16 cellular contexts compared by ENCODE assay signal in the genomic region with DNA sequence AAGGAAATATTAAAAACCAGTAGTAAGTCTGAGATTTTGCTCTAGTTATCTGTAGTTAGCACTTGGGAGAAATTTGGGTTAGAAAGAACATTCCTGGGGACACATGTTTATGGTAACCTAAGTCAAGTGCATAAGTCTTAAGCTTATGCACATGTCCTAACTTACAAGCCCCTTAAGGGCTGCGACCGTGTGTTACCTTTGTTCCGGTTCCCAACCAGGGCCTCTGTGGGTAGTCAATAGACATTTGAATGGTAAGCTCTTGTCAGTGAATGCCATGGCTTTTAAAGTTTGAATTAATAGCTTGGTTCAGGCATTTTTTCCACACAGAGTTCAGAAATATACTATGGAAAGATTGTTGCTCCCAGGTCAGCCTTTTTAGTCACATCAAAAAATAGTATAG.
DNase-seq lines count a peak whose midpoint lies in the region; ATAC-seq and TF ChIP-seq lines count a peak whose summit lies in the region.
"Had no signal": no experiment of that assay in that cellular context is flagged by ENCODE, and none has a peak within 500 bp of the region (broad histone marks: within the 10 kb centered on the region; RNA-seq: fewer than 3 reads in every experiment).

No MANE protein-coding gene starts in this region.

- H4K5ac ChIP-seq in H9 (ENCODE audit: insufficient read length, low read depth, low read length): no peak overlapping the region

- peaks cover 25% of the 10 kb centered on the region in 2 experiments for H3K4me1 Mint-ChIP-seq in H9
- H3K4me1 Mint-ChIP-seq in WTC11: peaks cover 30% of the 10 kb centered on the region
- no peaks in the 10 kb centered on the region for H3K4me1 Mint-ChIP-seq in activated CD8-positive, alpha-beta T cell treated with anti-CD3 and anti-CD28 coated beads for 36 hours (ENCODE audit: low read depth)
- H3K4me1 Mint-ChIP-seq: B cell had no signal

- intact Hi-C loops in activated CD8-positive, alpha-beta T cell treated with anti-CD3 and anti-CD28 coated beads for 36 hours (cut with micrococcal nuclease): no loop called here

- no peak overlapping the region for H2BK12ac ChIP-seq in H9 (ENCODE audit: insufficient read length, low read depth, low read length)

- no peak overlapping the region for H3T11ph ChIP-seq in H9 (ENCODE audit: low read length)

- ATAC-seq in WTC11 (peak; percentile 97), HG03565 (IDR thresholded peaks at IDR 0.05; ENCODE audit: unreplicated experiment) (no peak), HG03439 (IDR thresholded peaks at IDR 0.05; ENCODE audit: unreplicated experiment) (no peak)
- ATAC-seq in activated CD8-positive, alpha-beta T cell treated with anti-CD3 and anti-CD28 coated beads for 36 hours: no peak
- ATAC-seq: CD8-positive, alpha-beta T cell; HCT116 had no signal

- H3K9me3 Mint-ChIP-seq in H9 (peaks cover 27 to 29% of the 10 kb centered on the region in 2 experiments), WTC11 (peaks cover 50% of the 10 kb centered on the region)
- peaks cover 10% of the 10 kb centered on the region for H3K9me3 Mint-ChIP-seq in activated CD8-positive, alpha-beta T cell treated with anti-CD3 and anti-CD28 coated beads for 36 hours
- H3K9me3 Mint-ChIP-seq: HFFc6 had no signal

- H3K4me3 Mint-ChIP-seq in H9 (no peak overlapping the region), WTC11 (peak overlapping the region; percentile 42)
- H3K4me3 Mint-ChIP-seq in activated CD8-positive, alpha-beta T cell treated with anti-CD3 and anti-CD28 coated beads for 36 hours: no peak overlapping the region
- H3K4me3 Mint-ChIP-seq: B cell; CD8-positive, alpha-beta T cell; HFFc6 had no signal

- POLR2A ChIA-PET in WTC11 (lab: Charles Lee): no interaction called here
- POLR2A ChIA-PET in activated CD8-positive, alpha-beta T cell treated with anti-CD3 and anti-CD28 coated beads for 36 hours (lab: Charles Lee): no interaction called here

- TF ChIP-seq CTCF in H9 (conservative IDR thresholded peaks at IDR 0.05): no peak
- TF ChIP-seq CTCF in WTC11 (IDR thresholded peaks at IDR 0.05): no peak
- no peak for TF ChIP-seq CTCF in activated CD8-positive, alpha-beta T cell treated with anti-CD3 and anti-CD28 coated beads for 36 hours (IDR thresholded peaks at IDR 0.05)

- peaks cover 23 to 42% (median 36%) of the 10 kb centered on the region in 3 experiments for H3K36me3 Mint-ChIP-seq in H9 (ENCODE audit: insufficient read depth in 1 of 3, low read depth in 3 of 3)
- peaks cover 42% of the 10 kb centered on the region for H3K36me3 Mint-ChIP-seq in WTC11
- no peaks in the 10 kb centered on the region for H3K36me3 Mint-ChIP-seq in activated CD8-positive, alpha-beta T cell treated with anti-CD3 and anti-CD28 coated beads for 36 hours (ENCODE audit: low read depth)
- H3K36me3 Mint-ChIP-seq: CD8-positive, alpha-beta T cell had no signal

- H3K56ac ChIP-seq in H9 (ENCODE audit: insufficient read length, low read depth, low read length): no peak overlapping the region

- H3K27ac ChIP-seq in H9 (ENCODE audit: insufficient read length, low read depth, low read length): no peak overlapping the region
- H3K27ac ChIP-seq in iPS-18a (ENCODE audit: low read length): no peak overlapping the region
- H3K27ac ChIP-seq: BLaER1 treated with 17β-estradiol and CSF1 and Interleukin-3, amounts not matched to agents 10 nM and 100 nM had no signal

- no peak overlapping the region for H4K91ac ChIP-seq in H9 (ENCODE audit: insufficient read length, low read depth, low read length)

- H4K8ac ChIP-seq in H9 (replicated peaks; ENCODE audit: insufficient read length, low read depth, low read length): no peak overlapping the region

- no peak overlapping the region for H3K14ac ChIP-seq in H9 (ENCODE audit: insufficient read depth, low read length)

- no peak overlapping the region for H2AFZ ChIP-seq in H9 (ENCODE audit: low read length)

- H3K27me3 Mint-ChIP-seq in H9 (ENCODE audit: low read depth) (peaks cover 4% of the 10 kb centered on the region; the same call in 1 of the 2 replicates), WTC11 (ENCODE audit: low read depth) (peaks cover 16% of the 10 kb centered on the region)
- H3K27me3 Mint-ChIP-seq in activated CD8-positive, alpha-beta T cell treated with anti-CD3 and anti-CD28 coated beads for 36 hours: no peaks in the 10 kb centered on the region
- H3K27me3 Mint-ChIP-seq: B cell had no signal

- H2AK5ac ChIP-seq in H9 (ENCODE audit: insufficient read length, low read length): no peak overlapping the region

- H3K23me2 ChIP-seq in H9 (ENCODE audit: insufficient read length, low read depth, low read length, poor library complexity, severe bottlenecking): no peaks in the 10 kb centered on the region

- H4K20me1 ChIP-seq in H9 (ENCODE audit: control insufficient read depth, insufficient read depth, insufficient read length): no peaks in the 10 kb centered on the region
- H4K20me1 ChIP-seq: BLaER1 treated with 17β-estradiol and CSF1 and Interleukin-3, amounts not matched to agents 10 nM and 100 nM had no signal

- H3K4me2 ChIP-seq in H9 (ENCODE audit: insufficient read depth, insufficient read length, low read length): no peak overlapping the region
- H3K4me2 ChIP-seq: BLaER1 treated with 17β-estradiol and CSF1 and Interleukin-3, amounts not matched to agents 10 nM and 100 nM had no signal

- DNase-seq in H9 (no peak), WTC11 (ENCODE audit: low spot score) (no peak), AG08395 (ENCODE audit: low spot score) (no peak)
- DNase-seq in activated CD8-positive, alpha-beta T cell treated with anti-CD3 and anti-CD28 coated beads for 36 hours: no peak
- DNase-seq: 8988T; Calu3; CD8-positive, alpha-beta T cell; DMS79 treated with DMSO at 0.1 percent for 48 hours; GF-D8; HFFc6 had no signal

- no peak overlapping the region for H3K18ac ChIP-seq in H9 (ENCODE audit: insufficient read length, low read depth, low read length)

- H3K27me3 ChIP-seq in H9 (ENCODE audit: insufficient read depth, low read length) (no peaks in the 10 kb centered on the region), iPS-18a (ENCODE audit: control insufficient read depth, insufficient read depth, low read length) (no peaks in the 10 kb centered on the region)
- H3K27me3 ChIP-seq: BLaER1 treated with 17β-estradiol and CSF1 and Interleukin-3, amounts not matched to agents 10 nM and 100 nM had no signal

- no CpG with 5 or more reads among the region's 3 CpGs for WGBS in H9 (ENCODE audit: extremely low coverage, insufficient read length, low lambda C conversion rate)

- no peak overlapping the region for H2BK5ac ChIP-seq in H9 (ENCODE audit: insufficient read length, low read length)

- no peaks in the 10 kb centered on the region for H3K36me3 ChIP-seq in iPS-18a (ENCODE audit: control insufficient read depth, low read depth, low read length)
- H3K36me3 ChIP-seq: BLaER1 treated with 17β-estradiol and CSF1 and Interleukin-3, amounts not matched to agents 10 nM and 100 nM had no signal

- no peak overlapping the region for H2BK120ac ChIP-seq in H9 (ENCODE audit: low read depth, low read length, poor library complexity, severe bottlenecking)

- no peak overlapping the region for H3K23ac ChIP-seq in H9 (ENCODE audit: insufficient read length, low read depth, low read length)

- H3K27ac Mint-ChIP-seq in H9 (peak overlapping the region; percentile 24 to 78 (median 72); a peak in 5 of 7 replicates), WTC11 (peak overlapping the region; percentile 17)
- no peak overlapping the region for H3K27ac Mint-ChIP-seq in activated CD8-positive, alpha-beta T cell treated with anti-CD3 and anti-CD28 coated beads for 36 hours
- H3K27ac Mint-ChIP-seq: B cell; CD8-positive, alpha-beta T cell; HFFc6 had no signal

- peak overlapping the region; percentile 30 for H3K4me3 ChIP-seq in iPS-18a (ENCODE audit: low read length)
- H3K4me3 ChIP-seq: BLaER1 treated with 17β-estradiol and CSF1 and Interleukin-3, amounts not matched to agents 10 nM and 100 nM had no signal

- no peaks in the 10 kb centered on the region for H3K79me1 ChIP-seq in H9 (ENCODE audit: insufficient read depth, low read depth, low read length, poor library complexity, severe bottlenecking)

- no peak overlapping the region for H2BK15ac ChIP-seq in H9 (ENCODE audit: low read depth, low read length)

- H3K9me3 ChIP-seq in H9 (ENCODE audit: control insufficient read depth, low read depth, low read length) (peaks cover 17% of the 10 kb centered on the region), iPS-18a (ENCODE audit: control insufficient read depth, low read depth, low read length) (peaks cover 23% of the 10 kb centered on the region)

- H3K4me1 ChIP-seq in H9 (ENCODE audit: insufficient read depth, low read length) (peaks cover 7% of the 10 kb centered on the region; the same call in 1 of the 2 replicates), iPS-18a (ENCODE audit: control insufficient read depth, low read depth, low read length) (peaks cover 20% of the 10 kb centered on the region)
- H3K4me1 ChIP-seq: BLaER1 treated with 17β-estradiol and CSF1 and Interleukin-3, amounts not matched to agents 10 nM and 100 nM had no signal

- no peaks in the 10 kb centered on the region for H3K79me2 ChIP-seq in H9 (ENCODE audit: insufficient read depth, low read length)

- CTCF ChIA-PET in WTC11 (lab: Charles Lee): interaction anchor here (0.9 to 1.6 kb wide), 3 partner anchors 15 to 173 kb away, joined by 3 to 5 read pairs (median 3); no protein-coding TSS in a partner anchor
- CTCF ChIA-PET in activated CD8-positive, alpha-beta T cell treated with anti-CD3 and anti-CD28 coated beads for 36 hours (lab: Charles Lee): no interaction called here

- H3K4ac ChIP-seq in H9 (ENCODE audit: low read depth, low read length): no peak overlapping the region

- H2BK20ac ChIP-seq in H9 (ENCODE audit: low read depth, low read length, poor library complexity, severe bottlenecking): no peak overlapping the region

- H3K9ac ChIP-seq in H9 (ENCODE audit: extremely low read depth, insufficient read length, low read length): no peak overlapping the region
- no peak overlapping the region for H3K9ac ChIP-seq in iPS-18a (ENCODE audit: low read length)
- H3K9ac ChIP-seq: BLaER1 treated with 17β-estradiol and CSF1 and Interleukin-3, amounts not matched to agents 10 nM and 100 nM had no signal

TF ChIP-seq in WTC11, 78 proteins besides CTCF, POLR2A, EP300 and RAD21:
- TF ChIP-seq, protein P1, sequence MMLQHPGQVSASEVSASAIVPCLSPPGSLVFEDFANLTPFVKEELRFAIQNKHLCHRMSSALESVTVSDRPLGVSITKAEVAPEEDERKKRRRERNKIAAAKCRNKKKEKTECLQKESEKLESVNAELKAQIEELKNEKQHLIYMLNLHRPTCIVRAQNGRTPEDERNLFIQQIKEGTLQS (CRISPR knock-in tag; conservative IDR thresholded peaks at IDR 0.05): no peak
- TF ChIP-seq ETV6 (CRISPR knock-in tag; IDR thresholded peaks at IDR 0.05) (0 out of 2 replicates have a peak, but pooled peaks have one; percentile 34), TEAD1 (CRISPR knock-in tag; IDR thresholded peaks at IDR 0.05) (peak; percentile 54; the same call in 1 of the 2 replicates)
